ENCODE assay signal across 35 cellular contexts in the genomic region with DNA sequence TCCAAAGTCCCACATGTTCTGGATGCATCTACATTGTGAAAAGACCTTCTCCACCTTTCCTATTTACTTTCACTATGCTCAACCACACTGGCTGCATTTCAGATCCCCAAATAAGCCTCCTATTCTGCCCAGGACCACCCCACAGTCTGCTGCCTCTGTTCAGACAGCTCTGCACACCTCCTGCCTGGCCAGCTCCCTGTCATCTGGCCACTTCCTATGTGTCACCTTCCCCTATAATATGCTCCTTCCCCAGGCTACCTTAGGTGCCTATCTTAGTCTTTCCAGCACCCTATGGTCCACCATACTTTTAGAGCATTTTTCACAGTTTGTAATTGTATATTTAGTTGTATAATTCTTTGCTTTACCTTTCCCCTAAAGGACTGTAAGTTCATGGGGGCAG. TPM values are rescaled to one million over a fixed set of nuclear protein-coding genes. Genes with fewer than 3 reads are reported as not detected.
"Had no signal": no experiment of that assay in that cellular context is flagged by ENCODE, and none has a peak within 500 bp of the region (broad histone marks: within the 10 kb centered on the region; RNA-seq: fewer than 3 reads in every experiment).

No MANE protein-coding gene starts in this region.

- H3K27ac Mint-ChIP-seq: effector memory CD8-positive, alpha-beta T cell; immature natural killer cell; naive thymus-derived CD8-positive, alpha-beta T cell; nephron progenitor cell; stimulated activated naive B cell treated with anti-CD40 and anti-IgM and Interleukin-4, amounts not matched to agents 10 μg/mL and 1 μg/mL and 100 μg/mL, for 72 hours had no signal

- ATAC-seq: effector memory CD8-positive, alpha-beta T cell; left ventricle myocardium superior; lower lobe of right lung; naive thymus-derived CD8-positive, alpha-beta T cell; sciatic nerve; stimulated activated naive B cell treated with anti-CD40 and anti-IgM and Interleukin-4, amounts not matched to agents 10 μg/mL and 1 μg/mL and 100 μg/mL, for 72 hours had no signal

- H3K27me3 Mint-ChIP-seq: effector memory CD8-positive, alpha-beta T cell; naive thymus-derived CD8-positive, alpha-beta T cell; stimulated activated naive B cell treated with anti-CD40 and anti-IgM and Interleukin-4, amounts not matched to agents 10 μg/mL and 1 μg/mL and 100 μg/mL, for 72 hours had no signal

- H3K36me3 Mint-ChIP-seq: immature natural killer cell; naive thymus-derived CD8-positive, alpha-beta T cell; stimulated activated naive B cell treated with anti-CD40 and anti-IgM and Interleukin-4, amounts not matched to agents 10 μg/mL and 1 μg/mL and 100 μg/mL, for 72 hours had no signal

- H3K4me1 Mint-ChIP-seq: nephron progenitor cell; stimulated activated naive B cell treated with anti-CD40 and anti-IgM and Interleukin-4, amounts not matched to agents 10 μg/mL and 1 μg/mL and 100 μg/mL, for 72 hours had no signal

- DNase-seq: cortex of kidney; effector memory CD8-positive, alpha-beta T cell; erythroblast; esophagus squamous epithelium; foreskin melanocyte; glutamatergic neuron; heart right ventricle; hippocampal formation; immature natural killer cell; islet precursor cell; kidney glomerular epithelial cell; left colon; left ventricle myocardium superior; lower lobe of right lung; naive thymus-derived CD8-positive, alpha-beta T cell; nephron progenitor cell; nucleus accumbens; stimulated activated CD4-positive, alpha-beta T cell treated with anti-CD3 and anti-CD28 coated beads, Interleukin-12 subunit alpha, Interleukin-12 subunit beta, amount 100 ng/mL, for 4 hours; stimulated activated CD4-positive, alpha-beta T cell treated with anti-CD3 and anti-CD28 coated beads, Interleukin-2, amount 100 ng/mL, for 24 hours; stimulated activated CD4-positive, alpha-beta T cell treated with anti-CD3 and anti-CD28 coated beads, Interleukin-4, amount 100 ng/mL, for 4 hours; stimulated activated naive B cell treated with anti-CD40 and anti-IgM and Interleukin-4, amounts not matched to agents 10 μg/mL and 1 μg/mL and 100 μg/mL, for 72 hours; stomach; thyroid gland; trophoblast cell had no signal

- H3K9me3 Mint-ChIP-seq: effector memory CD8-positive, alpha-beta T cell; immature natural killer cell; naive thymus-derived CD8-positive, alpha-beta T cell; nephron progenitor cell; stimulated activated naive B cell treated with anti-CD40 and anti-IgM and Interleukin-4, amounts not matched to agents 10 μg/mL and 1 μg/mL and 100 μg/mL, for 72 hours had no signal

- H3K4me3 Mint-ChIP-seq: effector memory CD8-positive, alpha-beta T cell; immature natural killer cell; naive thymus-derived CD8-positive, alpha-beta T cell; nephron progenitor cell; stimulated activated naive B cell treated with anti-CD40 and anti-IgM and Interleukin-4, amounts not matched to agents 10 μg/mL and 1 μg/mL and 100 μg/mL, for 72 hours had no signal

RNA-seq across cellular contexts. Expression of gene IFNG, which starts 50.5 kb away (rescaled TPM):
- total RNA-seq: dermis microvascular lymphatic vessel endothelial cell; esophagus squamous epithelium; left colon; left ventricle myocardium superior; lower lobe of right lung; mesenteric fat pad; myocyte; naive thymus-derived CD8-positive, alpha-beta T cell; osteocyte; prostate gland; right atrium auricular region; smooth muscle cell; stomach; subcutaneous adipose tissue; temporal lobe; thyroid gland; vagina had no signal
